Comparison of ENCODE assay signal across 14 cellular contexts in genomic region chr7:130927062-130927461, GRCh38.
DNase-seq lines count a peak whose midpoint lies in the region; ATAC-seq, FAIRE-seq and TF ChIP-seq lines count a peak whose summit lies in the region.
"Had no signal": no experiment of that assay in that cellular context is flagged by ENCODE, and none has a peak within 500 bp of the region (broad histone marks: within the 10 kb centered on the region; RNA-seq: fewer than 3 reads in every experiment).

No MANE protein-coding gene starts in this region.

- H3K27me3 ChIP-seq in CD4-positive, alpha-beta T cell (ENCODE audit: control insufficient read depth, insufficient read depth, low read length) = no peaks in the 10 kb centered on the region
- H3K27me3 ChIP-seq in sigmoid colon = no peaks in the 10 kb centered on the region
- H3K27me3 ChIP-seq: MG63, testis had no signal

- peaks cover 92% of the 10 kb centered on the region for H3K4me1 Mint-ChIP-seq in CD4-positive, alpha-beta T cell (ENCODE audit: low read depth)
- peaks cover 67% of the 10 kb centered on the region for H3K4me1 Mint-ChIP-seq in activated T-helper 17 cell treated with anti-CD3 and anti-CD28 coated beads, Interleukin-2, amount 50 U/mL, for 72 hours
- peaks cover 36 to 90% (median 76%) of the 10 kb centered on the region in 4 donors for H3K4me1 Mint-ChIP-seq in naive thymus-derived CD8-positive, alpha-beta T cell
- peaks cover 5% of the 10 kb centered on the region for H3K4me1 Mint-ChIP-seq in endothelial cell (ENCODE audit: unreplicated experiment)

- DNase-seq in A549 (ENCODE audit: low read depth in 1 of 2, low spot score in 1 of 2) (no peak), endothelial cell (ENCODE audit: low spot score) (no peak), sigmoid colon (no peak)
- no peak for DNase-seq in CD4-positive, alpha-beta T cell
- no peak for DNase-seq in naive thymus-derived CD8-positive, alpha-beta T cell
- DNase-seq in stimulated activated naive CD4-positive, alpha-beta T cell treated with Interleukin-2 at 50 U/mL for 16 hours (lab: John Stamatoyannopoulos, UW) = no peak
- DNase-seq: activated CD4-positive, alpha-beta T cell treated with anti-CD3 and anti-CD28 coated beads, Interleukin-2, amount 50 U/mL, for 1 hour; MG63; NCI-H2029; RPMI8226; testis had no signal

- CTCF ChIA-PET in A549 (lab: Yijun Ruan, JAX) = interaction anchor here (1.2 to 6.3 kb wide), 3 partner anchors 9 to 32 kb away, joined by 4 to 54 read pairs (median 32); no protein-coding TSS in a partner anchor
- CTCF ChIA-PET in CD4-positive, alpha-beta T cell (lab: Charles Lee) = interaction anchor here (0.7 kb wide), 1 partner anchor 30 kb away, joined by 3 read pairs; no protein-coding TSS in a partner anchor

- 89% methylated on average over 5 of the region's 5 CpGs for WGBS in A549 (ENCODE audit: missing lambda C conversion rate)
- WGBS in sigmoid colon, 2 donors = 80 to 91% methylated on average over 5 of the region's 5 CpGs

- ATAC-seq in A549 (no peak), GM21786 (IDR thresholded peaks at IDR 0.05; ENCODE audit: unreplicated experiment) (no peak)
- no peak for ATAC-seq in CD4-positive, alpha-beta T cell (ENCODE audit: poor library complexity)
- ATAC-seq in activated T-helper 17 cell treated with anti-CD3 and anti-CD28 coated beads, Interleukin-2, amount 50 U/mL, for 72 hours (replicated peaks) = peak; percentile 32
- ATAC-seq in naive thymus-derived CD8-positive, alpha-beta T cell = no peak

- H3K27me3 Mint-ChIP-seq in CD4-positive, alpha-beta T cell = no peaks in the 10 kb centered on the region
- H3K27me3 Mint-ChIP-seq in activated T-helper 17 cell treated with anti-CD3 and anti-CD28 coated beads, Interleukin-2, amount 50 U/mL, for 72 hours = no peaks in the 10 kb centered on the region
- H3K27me3 Mint-ChIP-seq in naive thymus-derived CD8-positive, alpha-beta T cell = no peaks in the 10 kb centered on the region
- H3K27me3 Mint-ChIP-seq in endothelial cell (ENCODE audit: unreplicated experiment) = no peaks in the 10 kb centered on the region

- TF ChIP-seq POLR2A in A549 (IDR thresholded peaks at IDR 0.05; ENCODE audit: low read length) (no peak), sigmoid colon (IDR thresholded peaks at IDR 0.05) (no peak)

- no peak for TF ChIP-seq RAD21 in A549 (conservative IDR thresholded peaks at IDR 0.05 in 1 of 2, IDR thresholded peaks at IDR 0.05 in 1 of 2)

- no peaks in the 10 kb centered on the region for H3K36me3 ChIP-seq in sigmoid colon

- no peaks in the 10 kb centered on the region for H3K9me3 ChIP-seq in A549
- no peaks in the 10 kb centered on the region for H3K9me3 ChIP-seq in CD4-positive, alpha-beta T cell (ENCODE audit: control insufficient read depth, low read length)
- no peaks in the 10 kb centered on the region for H3K9me3 ChIP-seq in sigmoid colon
- H3K9me3 ChIP-seq: MG63, testis had no signal

- H3K4me1 ChIP-seq in A549 (peaks cover 100% of the 10 kb centered on the region), sigmoid colon (peaks cover 0 to 65% (median 32%) of the 10 kb centered on the region in 4 donors)
- H3K4me1 ChIP-seq: testis had no signal

- no peak overlapping the region for H3K4me3 ChIP-seq in A549
- H3K4me3 ChIP-seq in sigmoid colon = no peak overlapping the region
- H3K4me3 ChIP-seq: MG63, smooth muscle cell, testis had no signal

- H3K4me2 ChIP-seq in A549 = no peak overlapping the region
- H3K4me2 ChIP-seq: smooth muscle cell had no signal

- intact Hi-C loops in CD4-positive, alpha-beta T cell (cut with DNase I, micrococcal nuclease) = no loop called here
- intact Hi-C loops in sigmoid colon (cut with DNase I) = no loop called here

- no peak for FAIRE-seq in A549 (lab: Jason Lieb, UNC)

- H3K27ac ChIP-seq in A549 (peak overlapping the region; percentile 85 to 88), sigmoid colon (no peak overlapping the region)
- H3K27ac ChIP-seq in CD4-positive, alpha-beta T cell (ENCODE audit: low read depth, low read length) = no peak overlapping the region
- H3K27ac ChIP-seq: testis had no signal

- TF ChIP-seq CTCF in A549 (IDR thresholded peaks at IDR 0.05) (no peak), endothelial cell (IDR thresholded peaks at IDR 0.05; ENCODE audit: unreplicated experiment) (no peak), sigmoid colon (IDR thresholded peaks at IDR 0.05) (no peak)
- no peak for TF ChIP-seq CTCF in CD4-positive, alpha-beta T cell (IDR thresholded peaks at IDR 0.05)

- no peak for TF ChIP-seq EP300 in A549 (IDR thresholded peaks at IDR 0.05)
- no peak for TF ChIP-seq EP300 in sigmoid colon (IDR thresholded peaks at IDR 0.05)

- H3K27ac Mint-ChIP-seq in CD4-positive, alpha-beta T cell = peak overlapping the region; percentile 86
- peak overlapping the region; percentile 92 for H3K27ac Mint-ChIP-seq in activated T-helper 17 cell treated with anti-CD3 and anti-CD28 coated beads, Interleukin-2, amount 50 U/mL, for 72 hours
- H3K27ac Mint-ChIP-seq in naive thymus-derived CD8-positive, alpha-beta T cell = peak overlapping the region; percentile 33 to 91 (median 64)
- H3K27ac Mint-ChIP-seq in endothelial cell (ENCODE audit: unreplicated experiment) = no peak overlapping the region

- H3K4me3 Mint-ChIP-seq in CD4-positive, alpha-beta T cell = peak overlapping the region; percentile 17
- peak overlapping the region; percentile 91 for H3K4me3 Mint-ChIP-seq in activated T-helper 17 cell treated with anti-CD3 and anti-CD28 coated beads, Interleukin-2, amount 50 U/mL, for 72 hours
- H3K4me3 Mint-ChIP-seq in naive thymus-derived CD8-positive, alpha-beta T cell = peak overlapping the region in 8 of 10 donors; percentile 6 to 68 (median 22)
- no peak overlapping the region for H3K4me3 Mint-ChIP-seq in endothelial cell (ENCODE audit: unreplicated experiment)

- POLR2A ChIA-PET in A549 (lab: Yijun Ruan, JAX) = no interaction called here
- POLR2A ChIA-PET in CD4-positive, alpha-beta T cell (lab: Charles Lee) = interaction anchor here (1.0 to 1.7 kb wide), 2 partner anchors 10 to 18 kb away, joined by 3 to 7 read pairs; no protein-coding TSS in a partner anchor
- POLR2A ChIA-PET in naive thymus-derived CD8-positive, alpha-beta T cell (lab: Charles Lee) = interaction anchor here (0.8 kb wide), 1 partner anchor 14 kb away, joined by 3 read pairs; no protein-coding TSS in a partner anchor

- no peaks in the 10 kb centered on the region for H3K9me3 Mint-ChIP-seq in CD4-positive, alpha-beta T cell
- H3K9me3 Mint-ChIP-seq in activated T-helper 17 cell treated with anti-CD3 and anti-CD28 coated beads, Interleukin-2, amount 50 U/mL, for 72 hours = no peaks in the 10 kb centered on the region
- H3K9me3 Mint-ChIP-seq in naive thymus-derived CD8-positive, alpha-beta T cell = no peaks in the 10 kb centered on the region
- no peaks in the 10 kb centered on the region for H3K9me3 Mint-ChIP-seq in endothelial cell (ENCODE audit: unreplicated experiment)

- H3K36me3 Mint-ChIP-seq in CD4-positive, alpha-beta T cell (ENCODE audit: low read depth) = peaks cover 74% of the 10 kb centered on the region
- peaks cover 100% of the 10 kb centered on the region for H3K36me3 Mint-ChIP-seq in activated T-helper 17 cell treated with anti-CD3 and anti-CD28 coated beads, Interleukin-2, amount 50 U/mL, for 72 hours (ENCODE audit: low read depth)
- H3K36me3 Mint-ChIP-seq in naive thymus-derived CD8-positive, alpha-beta T cell = peaks cover 0 to 41% (median 0%) of the 10 kb centered on the region in 3 donors
- no peaks in the 10 kb centered on the region for H3K36me3 Mint-ChIP-seq in endothelial cell (ENCODE audit: low read depth, unreplicated experiment)

TF ChIP-seq in A549, 52 proteins besides CTCF, POLR2A, EP300 and RAD21:
- no peak for TF ChIP-seq MYC (IDR thresholded peaks at IDR 0.05; ENCODE audit: borderline replicate concordance, low read length)
- TF ChIP-seq SMC3 (IDR thresholded peaks at IDR 0.05) = no peak
- no peak for TF ChIP-seq FOSL2 (IDR thresholded peaks at IDR 0.05)
- no peak for TF ChIP-seq FOSL2 (CRISPR knock-in tag; IDR thresholded peaks at IDR 0.05)
- TF ChIP-seq CEBPB (IDR thresholded peaks at IDR 0.05) = no peak
- TF ChIP-seq FOSB (CRISPR knock-in tag; IDR thresholded peaks at IDR 0.05) = no peak
- TF ChIP-seq PBX3 (IDR thresholded peaks at IDR 0.05) = no peak
- no peak for TF ChIP-seq ATOH8 (CRISPR knock-in tag; IDR thresholded peaks at IDR 0.05; ENCODE audit: low read depth)
- no peak for TF ChIP-seq RARB (CRISPR knock-in tag; IDR thresholded peaks at IDR 0.05)
- TF ChIP-seq NFE2L2 (conservative IDR thresholded peaks at IDR 0.05; ENCODE audit: low read length) = no peak
- TF ChIP-seq USF2 (IDR thresholded peaks at IDR 0.05) = no peak
- TF ChIP-seq NPAS2 (CRISPR knock-in tag; IDR thresholded peaks at IDR 0.05; ENCODE audit: borderline replicate concordance) = no peak
- TF ChIP-seq ESRRA (IDR thresholded peaks at IDR 0.05; ENCODE audit: borderline replicate concordance, low read length) = no peak
- no peak for TF ChIP-seq ZFP36 (IDR thresholded peaks at IDR 0.05; ENCODE audit: borderline replicate concordance, partially characterized antibody)
- no peak for TF ChIP-seq CBX2 (IDR thresholded peaks at IDR 0.05; ENCODE audit: borderline replicate concordance, low read depth)
- TF ChIP-seq ZC3H11A (IDR thresholded peaks at IDR 0.05) = no peak

Comparison
In these comparisons a context has a peak if more than half of its experiments do, and no peak if none do; other contexts are left out.
1. H3K27ac ChIP-seq: peak in A549 (2 of 2); none in CD4-positive, alpha-beta T cell (single experiment) and sigmoid colon (0 of 4).